In genomic region chr9:137423001-137423809, GRCh38 we compare ENCODE assay signal across 8 cellular contexts. TPM values are rescaled to one million over a fixed set of nuclear protein-coding genes. Genes with fewer than 3 reads are reported as not detected.
DNase-seq lines count a peak whose midpoint lies in the region; ATAC-seq, FAIRE-seq and TF ChIP-seq lines count a peak whose summit lies in the region.

TSS of gene EXD3 (minus strand) at chr9:137423162. CDS start at chr9:137395357, 27,805 bp downstream.
TSS of gene NOXA1 (plus strand) at chr9:137423393. CDS start at chr9:137423530, 137 bp downstream.

- peak within 1 kb of the TSS; percentile 93 for H3K4me3 ChIP-seq in right cardiac atrium (ENCODE audit: low read length)

- H3K27me3 ChIP-seq in right cardiac atrium (ENCODE audit: control insufficient read depth, insufficient read depth): no peaks in the 10 kb centered on the region

- peaks cover 6% of the 10 kb centered on the region for H3K27me3 Mint-ChIP-seq in T-helper 1 cell treated with Interleukin-12 subunit alpha and Interleukin-12 subunit beta and Interleukin-4 antibody, amounts not matched to agents 30 μg/mL and 1 μg/mL, for 36 hours (ENCODE audit: low read depth)

- peak within 1 kb of the TSS; percentile 87 for H3K4me3 Mint-ChIP-seq in T-helper 1 cell treated with Interleukin-12 subunit alpha and Interleukin-12 subunit beta and Interleukin-4 antibody, amounts not matched to agents 30 μg/mL and 1 μg/mL, for 36 hours

- peak within 1 kb of the TSS; percentile 63 for H3K27ac Mint-ChIP-seq in T-helper 1 cell treated with Interleukin-12 subunit alpha and Interleukin-12 subunit beta and Interleukin-4 antibody, amounts not matched to agents 30 μg/mL and 1 μg/mL, for 36 hours

- intact Hi-C loops in right cardiac atrium (cut with DNase I): no loop called here

- no peaks in the 10 kb centered on the region for H3K36me3 Mint-ChIP-seq in T-helper 1 cell treated with Interleukin-12 subunit alpha and Interleukin-12 subunit beta and Interleukin-4 antibody, amounts not matched to agents 30 μg/mL and 1 μg/mL, for 36 hours (ENCODE audit: low read depth)

- no peaks in the 10 kb centered on the region for H3K9me3 ChIP-seq in right cardiac atrium (ENCODE audit: control insufficient read depth, low read length)

- H3K4me1 Mint-ChIP-seq in T-helper 1 cell treated with Interleukin-12 subunit alpha and Interleukin-12 subunit beta and Interleukin-4 antibody, amounts not matched to agents 30 μg/mL and 1 μg/mL, for 36 hours (ENCODE audit: low read depth): peaks cover 6% of the 10 kb centered on the region

- FAIRE-seq in GM12892 (lab: Jason Lieb, UNC) (peak; percentile 96), urothelium cell line (lab: Jason Lieb, UNC) (no peak)

- H3K9me3 Mint-ChIP-seq in T-helper 1 cell treated with Interleukin-12 subunit alpha and Interleukin-12 subunit beta and Interleukin-4 antibody, amounts not matched to agents 30 μg/mL and 1 μg/mL, for 36 hours: no peaks in the 10 kb centered on the region

- DNase-seq in GM12892 (ENCODE audit: insufficient read length) (peak; percentile 91), NCI-H1436 (lab: John Stamatoyannopoulos, UW) (peak; percentile 93), amygdala (lab: John Stamatoyannopoulos, UW) (peak; percentile 38 to 91 (median 80)), right cardiac atrium (peak; percentile 95 to 98 (median 97)), putamen (ENCODE audit: low spot score) (peak; percentile 85), urothelium cell line (ENCODE audit: low spot score) (peak; percentile 96)

- peak; percentile 50; the same call in 1 of the 2 replicates for TF ChIP-seq POLR2A in GM12892 (IDR thresholded peaks at IDR 0.05; ENCODE audit: low read depth, low read length)

- WGBS in right cardiac atrium: 2% methylated on average over 107 of the region's 108 CpGs

- ATAC-seq in HG02798 (IDR thresholded peaks at IDR 0.05; ENCODE audit: poor library complexity, unreplicated experiment) (peak; percentile 90), right cardiac atrium (peak; percentile 94 to 96)

- peak within 1 kb of the TSS; percentile 13 for H3K27ac ChIP-seq in right cardiac atrium (ENCODE audit: low read length)

- no peaks in the 10 kb centered on the region for H3K4me1 ChIP-seq in right cardiac atrium (ENCODE audit: control insufficient read depth, insufficient read depth, low read length)

RNA-seq across cellular contexts. Expression of gene EXD3, which starts in this region (rescaled TPM):
- 3.9 TPM for polyA plus RNA-seq in GM12892 (2012; ENCODE audit: missing spikeins)
- total RNA-seq in right cardiac atrium: 10 to 100 TPM in 2 of 4 donors, 1 to 10 TPM in 2; 7.9 to 13.4 (median 11.1) TPM
- 14.6 TPM for polyA plus RNA-seq in right cardiac atrium

RNA-seq across cellular contexts. Expression of gene NOXA1, which starts in this region (rescaled TPM):
- polyA plus RNA-seq in GM12892 (2012; ENCODE audit: missing spikeins): not detected
- 1 to 10 TPM; 3.1 to 7.5 (median 4.5) TPM for total RNA-seq in right cardiac atrium
- polyA plus RNA-seq in right cardiac atrium: 4.3 TPM

Comparison
In these comparisons a context has a peak if more than half of its experiments do, and no peak if none do; other contexts are left out.
1. Peak in every context shown above with its lines: DNase-seq, ATAC-seq, H3K4me3 ChIP-seq and H3K27ac ChIP-seq.